ENCODE assay signal across 8 cellular contexts in the genomic region with DNA sequence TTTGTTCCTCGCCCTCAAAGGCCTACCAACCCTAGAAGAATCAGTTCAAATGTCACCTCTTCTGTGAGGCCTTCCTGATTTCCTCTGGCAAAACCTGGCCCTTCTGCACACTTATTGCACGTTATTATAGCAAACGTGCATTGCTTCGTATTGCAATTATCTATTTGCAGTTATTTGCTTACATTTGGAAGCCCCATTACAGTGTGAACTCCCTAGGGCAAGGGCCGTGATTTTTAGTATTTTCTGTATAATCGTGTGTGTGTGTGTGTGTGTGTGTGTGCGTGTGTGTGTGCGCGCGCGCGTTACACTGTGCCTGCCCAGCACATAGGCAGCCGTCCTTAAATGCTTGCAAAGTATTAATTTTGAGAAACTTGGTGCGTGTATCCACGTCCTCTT. TPM values are rescaled to one million over a fixed set of nuclear protein-coding genes. Genes with fewer than 3 reads are reported as not detected.
DNase-seq lines count a peak whose midpoint lies in the region; ATAC-seq, FAIRE-seq and TF ChIP-seq lines count a peak whose summit lies in the region.

No MANE protein-coding gene starts in this region.

- POLR2A ChIA-PET in H1 (lab: Charles Lee; ENCODE audit: partially characterized antibody) = interaction anchor here (1.2 kb wide), 1 partner anchor 8 kb away, joined by 3 read pairs; no protein-coding TSS in a partner anchor

- no peaks in the 10 kb centered on the region for H3K9me2 ChIP-seq in neural cell (ENCODE audit: insufficient read depth, low read length)

- peak overlapping the region; percentile 28; the same call in 1 of the 2 replicates for H2AFZ ChIP-seq in H1 (ENCODE audit: low read length)
- peak overlapping the region; percentile 56 for H2AFZ ChIP-seq in neural cell (ENCODE audit: low read depth, low read length)

- H2AK5ac ChIP-seq in H1 (ENCODE audit: low read depth, low read length) = no peak overlapping the region

- H3K4me3 ChIP-seq in H1 (ENCODE audit: extremely low read depth in 1 of 4, insufficient read depth in 2 of 4, low read depth in 3 of 4, low read length in 4 of 4) = peak overlapping the region; percentile 44 to 68 (median 56); a peak in 7 of 8 replicates
- H3K4me3 ChIP-seq in neural cell (ENCODE audit: low read length) = peak overlapping the region; percentile 93

- H3K79me2 ChIP-seq in H1 (ENCODE audit: control insufficient read depth in 1 of 2, insufficient read depth in 2 of 2, low read length in 2 of 2) (no peaks in the 10 kb centered on the region), neural cell (replicated peaks; ENCODE audit: insufficient read depth, low read length) (no peaks in the 10 kb centered on the region)

- H3K9me3 ChIP-seq in H1 (ENCODE audit: insufficient read depth in 2 of 2, low read depth in 1 of 2, low read length in 1 of 2) = no peaks in the 10 kb centered on the region
- H3K9me3 ChIP-seq in neural cell (ENCODE audit: low read length) = no peaks in the 10 kb centered on the region

- peaks cover 0 to 7% (median 4%) of the 10 kb centered on the region in 4 experiments; a peak in 2 of 7 replicates for H3K4me1 ChIP-seq in H1 (replicated peaks in 1 of 4; ENCODE audit: control insufficient read depth in 3 of 4, insufficient read depth in 4 of 4, low read length in 3 of 4)

- H3K18ac ChIP-seq in H1 (ENCODE audit: extremely low read depth, low read length) = no peak overlapping the region; the same call in 1 of the 2 replicates

- FAIRE-seq in H1 (lab: Jason Lieb, UNC) = no peak

- DNase-seq in CD14-positive monocyte (ENCODE audit: low spot score) = no peak
- DNase-seq in H1 (ENCODE audit: low read depth in 1 of 2, low spot score in 2 of 2) = no peak
- DNase-seq in hypothalamus (lab: John Stamatoyannopoulos, UW) = no peak
- no peak for DNase-seq in OCI-M2 (lab: John Stamatoyannopoulos, UW; ENCODE audit: unreplicated experiment)

- TF ChIP-seq EP300 in Ishikawa (IDR thresholded peaks at IDR 0.05; ENCODE audit: borderline replicate concordance) (no peak), H1 (IDR thresholded peaks at IDR 0.05; ENCODE audit: borderline replicate concordance in 1 of 2, low read depth in 2 of 2, low read length in 2 of 2) (no peak), neural cell (conservative IDR thresholded peaks at IDR 0.05; ENCODE audit: poor library complexity, severe bottlenecking) (no peak)

- CTCF ChIA-PET in H1 (lab: Charles Lee; ENCODE audit: partially characterized antibody) = interaction anchor here (1.3 kb wide), 1 partner anchor 13 kb away, joined by 3 read pairs; no protein-coding TSS in a partner anchor

- WGBS in H1 (ENCODE audit: extremely low coverage in 1 of 2, insufficient coverage in 1 of 2, insufficient read length in 1 of 2, insufficient replicate concordance in 2 of 2, low coverage in 1 of 2, low lambda C conversion rate in 2 of 2, missing lambda C conversion rate in 1 of 2), 2 experiments = 35% methylated on average over 15 of the region's 15 CpGs; no CpG with 5 or more reads in 1 of the 2 experiments

- H3K14ac ChIP-seq in H1 (ENCODE audit: insufficient read length) = no peak overlapping the region

- peaks cover 0 to 5% (median 2%) of the 10 kb centered on the region in 7 donors for H3K9me3 Mint-ChIP-seq in CD14-positive monocyte

- H2BK12ac ChIP-seq in H1 (ENCODE audit: low read depth, low read length) = no peak overlapping the region

- peaks cover 32 to 46% (median 43%) of the 10 kb centered on the region in 3 donors for H3K27me3 Mint-ChIP-seq in CD14-positive monocyte (ENCODE audit: low read depth in 3 of 3)

- no peak overlapping the region for H4K91ac ChIP-seq in H1 (replicated peaks; ENCODE audit: insufficient read length, low read length)

- H3K9ac ChIP-seq in H1 (replicated peaks in 1 of 4; ENCODE audit: extremely low read depth in 1 of 4, low read depth in 3 of 4, low read length in 3 of 4) = no peak overlapping the region; a peak in 1 of 7 replicates
- H3K9ac ChIP-seq in neural cell (ENCODE audit: low read length) = no peak overlapping the region

- H3K36me3 Mint-ChIP-seq in CD14-positive monocyte = peaks cover 0 to 5% of the 10 kb centered on the region in 2 donors

- no peak overlapping the region for H2BK20ac ChIP-seq in H1 (ENCODE audit: low read length)

- no peak for TF ChIP-seq CTCF in CD14-positive monocyte (IDR thresholded peaks at IDR 0.05)
- TF ChIP-seq CTCF in H1 (IDR thresholded peaks at IDR 0.05; ENCODE audit: control extremely low read depth in 1 of 3, insufficient read depth in 1 of 3, low read depth in 1 of 3, low read length in 3 of 3) = no peak
- no peak for TF ChIP-seq CTCF in neural cell (IDR thresholded peaks at IDR 0.05; ENCODE audit: poor library complexity, severe bottlenecking)

- no peak for TF ChIP-seq POLR2A in H1 (IDR thresholded peaks at IDR 0.05; ENCODE audit: control extremely low read depth in 1 of 2, low read depth in 2 of 2, low read length in 2 of 2)

- peak overlapping the region; percentile 72 to 89 for H3K4me3 Mint-ChIP-seq in CD14-positive monocyte

- H3K79me1 ChIP-seq in H1 (ENCODE audit: low read depth, low read length) = no peaks in the 10 kb centered on the region

- no peak overlapping the region for H3K23ac ChIP-seq in H1 (ENCODE audit: insufficient read length)

- TF ChIP-seq RAD21 in Ishikawa (IDR thresholded peaks at IDR 0.05; ENCODE audit: low read depth) (no peak), H1 (IDR thresholded peaks at IDR 0.05 in 1 of 2, conservative IDR thresholded peaks at IDR 0.05 in 1 of 2; ENCODE audit: low read depth in 2 of 2, low read length in 2 of 2) (no peak), neural cell (conservative IDR thresholded peaks at IDR 0.05) (no peak)

- no peak overlapping the region for H3K27ac Mint-ChIP-seq in CD14-positive monocyte

- H2BK5ac ChIP-seq in H1 (ENCODE audit: low read depth, low read length) = no peak overlapping the region

- no peak overlapping the region for H3K4ac ChIP-seq in H1 (replicated peaks; ENCODE audit: insufficient read length, low read depth, low read length)

- H3K4me2 ChIP-seq in H1 (ENCODE audit: insufficient read depth in 1 of 2, low read depth in 2 of 2, low read length in 2 of 2) (peak overlapping the region; percentile 90 to 91), neural cell (ENCODE audit: low read length) (peak overlapping the region; percentile 38)

- H3F3A ChIP-seq in neural cell (ENCODE audit: insufficient read depth, low read length, poor library complexity, severe bottlenecking) = no peaks in the 10 kb centered on the region

- no peak overlapping the region for H3K56ac ChIP-seq in H1 (replicated peaks; ENCODE audit: insufficient read length, low read depth, low read length)

- H4K8ac ChIP-seq in H1 (ENCODE audit: extremely low read depth, insufficient read depth, low read length) = no peak overlapping the region; the same call in 1 of the 2 replicates

- H3K27ac ChIP-seq in H1 (ENCODE audit: low read depth, low read length) (no peak overlapping the region), neural cell (ENCODE audit: low read length) (no peak overlapping the region)

- peaks cover 13% of the 10 kb centered on the region for H3K4me1 Mint-ChIP-seq in CD14-positive monocyte

- H3K27me3 ChIP-seq in H1 (replicated peaks in 1 of 4; ENCODE audit: control insufficient read depth in 3 of 4, extremely low read depth in 1 of 4, insufficient read depth in 3 of 4, low read length in 3 of 4) (peaks cover 12 to 21% (median 19%) of the 10 kb centered on the region in 4 experiments), neural cell (ENCODE audit: insufficient read depth, low read depth, low read length) (peaks cover 5% of the 10 kb centered on the region)

- H4K20me1 ChIP-seq in H1 (replicated peaks in 1 of 2; ENCODE audit: control insufficient read depth in 1 of 2, insufficient read depth in 2 of 2, low read length in 2 of 2) (peaks cover 0 to 3% of the 10 kb centered on the region in 2 experiments), neural cell (ENCODE audit: insufficient read depth) (no peaks in the 10 kb centered on the region)

- no peak overlapping the region for H4K5ac ChIP-seq in H1 (ENCODE audit: insufficient read length, low read depth, low read length)

- intact Hi-C loops in CD14-positive monocyte (cut with micrococcal nuclease) = no loop called here

- H2BK120ac ChIP-seq in H1 (replicated peaks; ENCODE audit: low read depth, low read length) = no peak overlapping the region

- peaks cover 11% of the 10 kb centered on the region; the same call in 1 of the 2 replicates for H3K23me2 ChIP-seq in H1 (ENCODE audit: low read depth, low read length)

- H3K36me3 ChIP-seq in H1 (ENCODE audit: control insufficient read depth in 2 of 4, insufficient read depth in 4 of 4, low read length in 3 of 4) (no peaks in the 10 kb centered on the region), neural cell (ENCODE audit: insufficient read depth, low read length) (peaks cover 5% of the 10 kb centered on the region)

- no peak overlapping the region for H2BK15ac ChIP-seq in H1 (ENCODE audit: low read length)

- ATAC-seq in GM21423 (IDR thresholded peaks at IDR 0.05; ENCODE audit: unreplicated experiment) (peak; percentile 13), HG03097 (IDR thresholded peaks at IDR 0.05; ENCODE audit: low FRiP score, unreplicated experiment) (no peak)

TF ChIP-seq in neural cell, 6 proteins besides CTCF, POLR2A, EP300 and RAD21 (continues in another document):
- TF ChIP-seq MXI1 (conservative IDR thresholded peaks at IDR 0.05; ENCODE audit: poor library complexity, severe bottlenecking) = no peak

RNA-seq across cellular contexts. Expression of a gene that starts 0.5 kb away (rescaled TPM):
- polyA plus RNA-seq in CD14-positive monocyte (under 1 TPM; 0.43 to 0.44 TPM), H1 (2011; rRNA removed) (3.3 and 4.3 TPM in 2 replicates), neural cell (18.2 and 19.2 TPM in 2 replicates)
- 3.1 and 3.4 TPM in 2 replicates for total RNA-seq in H1 (2021; fragmentation: NEBNext Ultra II Directional; extraction: Animal tissue kit (Norgen Biotek cat#: 25700))
- polyA plus RNA-seq in H1 (2011; cell fraction: cytosol; rRNA removed) = 3.6 TPM
- polyA plus RNA-seq in H1 (2011; cell fraction: nucleus; rRNA removed) = 7.8 TPM
- 2.4 to 3.8 TPM (median 3.3 TPM) in 4 replicates for polyA plus RNA-seq in H1 (2012, experiment 1 of 2)
- polyA plus RNA-seq in H1 (2012, experiment 2 of 2) = 3.6 TPM
- polyA plus RNA-seq in H1 (2013, experiment 1 of 2) = 2.9 TPM
- polyA plus RNA-seq in H1 (2013, experiment 2 of 2) = 3.4 TPM
- polyA minus RNA-seq in H1 (2011; rRNA and poly(A)+ RNA removed) = 5.6 and 6.2 TPM in 2 replicates
- polyA minus RNA-seq in H1 (2011; cell fraction: cytosol; rRNA and poly(A)+ RNA removed) = 2.8 TPM
- 3.9 TPM for polyA minus RNA-seq in H1 (2011; cell fraction: nucleus; rRNA and poly(A)+ RNA removed)
- 18.6 and 18.7 TPM in 2 replicates for polyA minus RNA-seq in neural cell

RNA-seq across cellular contexts. Expression of a gene that starts 5.5 kb away (rescaled TPM):
- polyA plus RNA-seq in CD14-positive monocyte (1 to 10 TPM in 1 of 2 donors, under 1 TPM in 1; 1.00 to 1.8 TPM), H1 (2011; rRNA removed) (4.8 and 6.6 TPM in 2 replicates), neural cell (not detected in 2 replicates)
- total RNA-seq in H1 (2021; fragmentation: NEBNext Ultra II Directional; extraction: Animal tissue kit (Norgen Biotek cat#: 25700)) = 4.8 and 5.1 TPM in 2 replicates
- 5.1 TPM for polyA plus RNA-seq in H1 (2011; cell fraction: cytosol; rRNA removed)
- 6.2 TPM for polyA plus RNA-seq in H1 (2011; cell fraction: nucleus; rRNA removed)
- polyA plus RNA-seq in H1 (2012, experiment 1 of 2) = 4.2 to 8.5 TPM (median 6.2 TPM) in 4 replicates
- 3.5 TPM for polyA plus RNA-seq in H1 (2012, experiment 2 of 2)
- polyA plus RNA-seq in H1 (2013, experiment 1 of 2) = 4.4 TPM
- polyA plus RNA-seq in H1 (2013, experiment 2 of 2) = 4.0 TPM
- 14.7 and 19.7 TPM in 2 replicates for polyA minus RNA-seq in H1 (2011; rRNA and poly(A)+ RNA removed)
- polyA minus RNA-seq in H1 (2011; cell fraction: cytosol; rRNA and poly(A)+ RNA removed) = 3.5 TPM
- 17.6 TPM for polyA minus RNA-seq in H1 (2011; cell fraction: nucleus; rRNA and poly(A)+ RNA removed)
- polyA minus RNA-seq in neural cell = not detected in 2 replicates
